8 cellular contexts compared by ENCODE assay signal in genomic region chr16:31700530-31701388, GRCh38.
DNase-seq lines count a peak whose midpoint lies in the region; ATAC-seq and TF ChIP-seq lines count a peak whose summit lies in the region.

No MANE protein-coding gene starts in this region.

- H3K27me3 ChIP-seq in NT2/D1 (ENCODE audit: insufficient read depth, insufficient read length) (peaks cover 26% of the 10 kb centered on the region), thoracic aorta (replicated peaks; ENCODE audit: insufficient read depth) (no peaks in the 10 kb centered on the region)

- peak overlapping the region; percentile 79 for H3K9ac ChIP-seq in NT2/D1 (ENCODE audit: insufficient read length, low read depth)

- peak; percentile 83 for DNase-seq in NK-92 treated with Interleukin-12 subunit alpha and Interleukin-12 subunit beta, amount 100 ng/mL, for 24 hours (lab: John Stamatoyannopoulos, UW)
- no peak for DNase-seq in NK-92 (lab: John Stamatoyannopoulos, UW; ENCODE audit: unreplicated experiment)
- peak; percentile 77 for DNase-seq in NT2/D1 (ENCODE audit: low read depth, low spot score)
- DNase-seq in activated T-helper 1 cell treated with anti-CD3 and anti-CD28 coated beads, Interleukin-2, amount 50 U/mL, for 16 hours (ENCODE audit: low read depth in 1 of 2, low spot score in 1 of 2): peak; percentile 51 to 79
- peak in 1 of 2 donors; percentile 74 for DNase-seq in foreskin fibroblast
- DNase-seq in occipital lobe (lab: John Stamatoyannopoulos, UW): peak; percentile 81
- no peak for DNase-seq in thoracic aorta (ENCODE audit: low spot score)

- H3K27ac ChIP-seq in thoracic aorta: no peak overlapping the region

- peak; percentile 93 for ATAC-seq in HG02870 (IDR thresholded peaks at IDR 0.05; ENCODE audit: unreplicated experiment)
- no peak for ATAC-seq in thoracic aorta (ENCODE audit: insufficient number of reproducible peaks, low FRiP score, low read depth)

- H3K9me3 ChIP-seq in NT2/D1 (ENCODE audit: insufficient read depth, low read length) (no peaks in the 10 kb centered on the region), thoracic aorta (no peaks in the 10 kb centered on the region)

- H3K36me3 ChIP-seq in NT2/D1 (ENCODE audit: insufficient read depth, insufficient read length, low read length): peaks cover 36% of the 10 kb centered on the region
- H3K36me3 ChIP-seq in thoracic aorta: peaks cover 6% of the 10 kb centered on the region

- H3K4me1 ChIP-seq in NT2/D1 (ENCODE audit: insufficient read depth, insufficient read length): no peaks in the 10 kb centered on the region
- H3K4me1 ChIP-seq in thoracic aorta (ENCODE audit: control insufficient read depth in 1 of 2, low read depth in 2 of 2): peaks cover 6 to 10% of the 10 kb centered on the region in 2 donors

- TF ChIP-seq CTCF in foreskin fibroblast (IDR thresholded peaks at IDR 0.05; ENCODE audit: low read depth, low read length) (peak; percentile 4), thoracic aorta (IDR thresholded peaks at IDR 0.05) (no peak)

- H3K4me3 ChIP-seq in NT2/D1 (ENCODE audit: insufficient read length, low read depth) (peak overlapping the region; percentile 85), foreskin fibroblast (ENCODE audit: low read depth in 1 of 2, low read length in 2 of 2) (peak overlapping the region; percentile 84 to 95), thoracic aorta (peak overlapping the region; percentile 85)

Comparison
In these comparisons a context has a peak if more than half of its experiments do, and no peak if none do; other contexts are left out.
1. DNase-seq: peak in NK-92 treated with Interleukin-12 subunit alpha and Interleukin-12 subunit beta, amount 100 ng/mL, for 24 hours (single experiment), NT2/D1 (single experiment), activated T-helper 1 cell treated with anti-CD3 and anti-CD28 coated beads, Interleukin-2, amount 50 U/mL, for 16 hours (2 of 2) and occipital lobe (single experiment); none in NK-92 (single experiment) and thoracic aorta (single experiment).
2. Peak in every context shown above with its lines, with median percentiles within 50 percentile points of each other: H3K4me3 ChIP-seq.